Comparison of ENCODE assay signal across 1 cellular context in the genomic region with DNA sequence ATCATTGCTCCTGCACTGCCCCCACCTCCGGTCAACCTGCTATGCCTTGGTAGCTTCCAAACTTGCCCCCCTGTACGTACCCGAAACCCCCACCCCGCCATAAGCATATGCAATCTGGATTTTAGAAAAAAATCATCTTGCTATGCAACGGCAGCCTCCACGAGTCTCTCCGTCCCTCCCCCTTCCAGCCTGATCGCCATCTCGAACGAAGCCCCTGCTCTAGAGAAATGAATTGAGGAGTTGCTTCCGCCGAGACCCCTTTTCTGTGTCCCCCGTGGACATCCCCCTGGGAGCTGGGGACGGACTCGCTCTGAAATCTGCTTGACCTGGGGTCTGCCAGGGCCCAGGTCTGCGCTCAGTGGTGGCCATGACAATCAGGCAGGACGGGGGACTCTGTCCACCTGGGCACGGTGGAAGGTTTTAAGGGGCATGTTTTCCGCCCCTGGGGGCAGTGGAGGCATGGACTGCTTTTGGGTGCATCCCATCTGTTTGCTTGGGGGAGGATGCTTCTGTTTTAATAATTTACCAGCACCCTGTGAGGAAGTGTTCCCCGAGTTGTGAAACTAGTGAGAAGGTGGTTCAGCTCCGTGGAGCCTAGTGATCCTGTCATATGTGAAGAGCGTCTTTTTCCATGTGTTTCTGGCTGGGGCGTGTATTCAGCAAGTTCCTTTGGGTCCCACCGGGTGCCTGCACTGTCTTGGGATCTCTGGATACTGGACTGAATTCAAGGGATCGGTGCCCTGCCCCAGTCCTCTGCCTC.
TF ChIP-seq lines count a peak whose summit lies in the region.

No MANE protein-coding gene starts in this region.

TF ChIP-seq in GM12878, 131 proteins besides CTCF, POLR2A, EP300 and RAD21 (continued from another document):
- TF ChIP-seq, protein P1, sequence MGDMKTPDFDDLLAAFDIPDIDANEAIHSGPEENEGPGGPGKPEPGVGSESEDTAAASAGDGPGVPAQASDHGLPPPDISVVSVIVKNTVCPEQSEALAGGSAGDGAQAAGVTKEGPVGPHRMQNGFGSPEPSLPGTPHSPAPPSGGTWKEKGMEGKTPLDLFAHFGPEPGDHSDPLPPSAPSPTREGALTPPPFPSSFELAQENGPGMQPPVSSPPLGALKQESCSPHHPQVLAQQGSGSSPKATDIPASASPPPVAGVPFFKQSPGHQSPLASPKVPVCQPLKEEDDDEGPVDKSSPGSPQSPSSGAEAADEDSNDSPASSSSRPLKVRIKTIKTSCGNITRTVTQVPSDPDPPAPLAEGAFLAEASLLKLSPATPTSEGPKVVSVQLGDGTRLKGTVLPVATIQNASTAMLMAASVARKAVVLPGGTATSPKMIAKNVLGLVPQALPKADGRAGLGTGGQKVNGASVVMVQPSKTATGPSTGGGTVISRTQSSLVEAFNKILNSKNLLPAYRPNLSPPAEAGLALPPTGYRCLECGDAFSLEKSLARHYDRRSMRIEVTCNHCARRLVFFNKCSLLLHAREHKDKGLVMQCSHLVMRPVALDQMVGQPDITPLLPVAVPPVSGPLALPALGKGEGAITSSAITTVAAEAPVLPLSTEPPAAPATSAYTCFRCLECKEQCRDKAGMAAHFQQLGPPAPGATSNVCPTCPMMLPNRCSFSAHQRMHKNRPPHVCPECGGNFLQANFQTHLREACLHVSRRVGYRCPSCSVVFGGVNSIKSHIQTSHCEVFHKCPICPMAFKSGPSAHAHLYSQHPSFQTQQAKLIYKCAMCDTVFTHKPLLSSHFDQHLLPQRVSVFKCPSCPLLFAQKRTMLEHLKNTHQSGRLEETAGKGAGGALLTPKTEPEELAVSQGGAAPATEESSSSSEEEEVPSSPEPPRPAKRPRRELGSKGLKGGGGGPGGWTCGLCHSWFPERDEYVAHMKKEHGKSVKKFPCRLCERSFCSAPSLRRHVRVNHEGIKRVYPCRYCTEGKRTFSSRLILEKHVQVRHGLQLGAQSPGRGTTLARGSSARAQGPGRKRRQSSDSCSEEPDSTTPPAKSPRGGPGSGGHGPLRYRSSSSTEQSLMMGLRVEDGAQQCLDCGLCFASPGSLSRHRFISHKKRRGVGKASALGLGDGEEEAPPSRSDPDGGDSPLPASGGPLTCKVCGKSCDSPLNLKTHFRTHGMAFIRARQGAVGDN (IDR thresholded peaks at IDR 0.05), result no peak
- TF ChIP-seq TAF1 (IDR thresholded peaks at IDR 0.05; ENCODE audit: borderline replicate concordance, low read depth, low read length), result no peak
- TF ChIP-seq, protein P2, sequence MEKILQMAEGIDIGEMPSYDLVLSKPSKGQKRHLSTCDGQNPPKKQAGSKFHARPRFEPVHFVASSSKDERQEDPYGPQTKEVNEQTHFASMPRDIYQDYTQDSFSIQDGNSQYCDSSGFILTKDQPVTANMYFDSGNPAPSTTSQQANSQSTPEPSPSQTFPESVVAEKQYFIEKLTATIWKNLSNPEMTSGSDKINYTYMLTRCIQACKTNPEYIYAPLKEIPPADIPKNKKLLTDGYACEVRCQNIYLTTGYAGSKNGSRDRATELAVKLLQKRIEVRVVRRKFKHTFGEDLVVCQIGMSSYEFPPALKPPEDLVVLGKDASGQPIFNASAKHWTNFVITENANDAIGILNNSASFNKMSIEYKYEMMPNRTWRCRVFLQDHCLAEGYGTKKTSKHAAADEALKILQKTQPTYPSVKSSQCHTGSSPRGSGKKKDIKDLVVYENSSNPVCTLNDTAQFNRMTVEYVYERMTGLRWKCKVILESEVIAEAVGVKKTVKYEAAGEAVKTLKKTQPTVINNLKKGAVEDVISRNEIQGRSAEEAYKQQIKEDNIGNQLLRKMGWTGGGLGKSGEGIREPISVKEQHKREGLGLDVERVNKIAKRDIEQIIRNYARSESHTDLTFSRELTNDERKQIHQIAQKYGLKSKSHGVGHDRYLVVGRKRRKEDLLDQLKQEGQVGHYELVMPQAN (conservative IDR thresholded peaks at IDR 0.05), result peak; percentile 77; the same call in 1 of the 2 replicates
- TF ChIP-seq NR2C1 (IDR thresholded peaks at IDR 0.05), result no peak
- TF ChIP-seq, protein P3, sequence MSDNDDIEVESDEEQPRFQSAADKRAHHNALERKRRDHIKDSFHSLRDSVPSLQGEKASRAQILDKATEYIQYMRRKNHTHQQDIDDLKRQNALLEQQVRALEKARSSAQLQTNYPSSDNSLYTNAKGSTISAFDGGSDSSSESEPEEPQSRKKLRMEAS (IDR thresholded peaks at IDR 0.05; ENCODE audit: low read depth, low read length), result no peak
- TF ChIP-seq RUNX3 (IDR thresholded peaks at IDR 0.05; ENCODE audit: low read length), result no peak
- TF ChIP-seq SMC3 (IDR thresholded peaks at IDR 0.05; ENCODE audit: borderline replicate concordance, low read length), result peak; percentile 4; the same call in 1 of the 2 replicates
- TF ChIP-seq EED (IDR thresholded peaks at IDR 0.05; ENCODE audit: low read depth), result 0 out of 2 replicates have a peak, but pooled peaks have one; percentile 16
- TF ChIP-seq, protein P4, sequence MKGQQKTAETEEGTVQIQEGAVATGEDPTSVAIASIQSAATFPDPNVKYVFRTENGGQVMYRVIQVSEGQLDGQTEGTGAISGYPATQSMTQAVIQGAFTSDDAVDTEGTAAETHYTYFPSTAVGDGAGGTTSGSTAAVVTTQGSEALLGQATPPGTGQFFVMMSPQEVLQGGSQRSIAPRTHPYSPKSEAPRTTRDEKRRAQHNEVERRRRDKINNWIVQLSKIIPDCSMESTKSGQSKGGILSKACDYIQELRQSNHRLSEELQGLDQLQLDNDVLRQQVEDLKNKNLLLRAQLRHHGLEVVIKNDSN (IDR thresholded peaks at IDR 0.05; ENCODE audit: borderline replicate concordance, extremely low read length, insufficient read depth, low read depth, low read length), result no peak
- TF ChIP-seq SPI1 (IDR thresholded peaks at IDR 0.05; ENCODE audit: borderline replicate concordance, insufficient read depth, low read depth, low read length), result peak; percentile 84; the same call in 1 of the 2 replicates
- no peak for TF ChIP-seq FOS (IDR thresholded peaks at IDR 0.05; ENCODE audit: borderline replicate concordance, extremely low read depth, insufficient read length)
- TF ChIP-seq KDM1A (IDR thresholded peaks at IDR 0.05; ENCODE audit: borderline replicate concordance), result no peak
- TF ChIP-seq PAX5 (IDR thresholded peaks at IDR 0.05; ENCODE audit: borderline replicate concordance, low read depth, low read length), result 0 out of 2 replicates have a peak, but pooled peaks have one; percentile 12
- TF ChIP-seq IKZF1 (conservative IDR thresholded peaks at IDR 0.05), result 0 out of 2 replicates have a peak, but pooled peaks have one; percentile 30
- no peak for TF ChIP-seq EZH2 (IDR thresholded peaks at IDR 0.05; ENCODE audit: borderline replicate concordance, control insufficient read depth, low read depth, low read length)
TF ChIP-seq in GM12878: peak in this region for 10.
